Comparison of ENCODE assay signal across 21 cellular contexts in genomic region chr5:111765613-111766012, GRCh38.
"Had no signal": no experiment of that assay in that cellular context is flagged by ENCODE, and none has a peak within 500 bp of the region (broad histone marks: within the 10 kb centered on the region; RNA-seq: fewer than 3 reads in every experiment).

No MANE protein-coding gene starts in this region.

- ATAC-seq: Panc1, PC-3 had no signal

- H3K27ac ChIP-seq: RWPE1 had no signal

- H3K9ac ChIP-seq: SK-N-SH had no signal

- H3K36me3 ChIP-seq: MG63 had no signal

- DNase-seq: Karpas-422, KG1, MG63, NCI-H1092 treated with DMSO at 0.1 percent for 48 hours, NCI-H1436, NCI-H187, NCI-H2029, NCI-H2081 treated with DMSO at 0.1 percent for 48 hours, NCI-H2171, NCI-H226, NCI-H446, NCI-H510A, NCI-H524 treated with DMSO at 0.1 percent for 48 hours, NCI-H69, NCI-H774, PC-3, SHP77, SK-N-SH, SW 1271 had no signal

- H3K27me3 ChIP-seq: MG63 had no signal

- H3K9me3 ChIP-seq: MG63, SK-N-SH had no signal

- H3K4me2 ChIP-seq: SK-N-SH had no signal

- H3K4me3 ChIP-seq: MG63 had no signal
